Comparison of ENCODE assay signal across 21 cellular contexts in the genomic region with DNA sequence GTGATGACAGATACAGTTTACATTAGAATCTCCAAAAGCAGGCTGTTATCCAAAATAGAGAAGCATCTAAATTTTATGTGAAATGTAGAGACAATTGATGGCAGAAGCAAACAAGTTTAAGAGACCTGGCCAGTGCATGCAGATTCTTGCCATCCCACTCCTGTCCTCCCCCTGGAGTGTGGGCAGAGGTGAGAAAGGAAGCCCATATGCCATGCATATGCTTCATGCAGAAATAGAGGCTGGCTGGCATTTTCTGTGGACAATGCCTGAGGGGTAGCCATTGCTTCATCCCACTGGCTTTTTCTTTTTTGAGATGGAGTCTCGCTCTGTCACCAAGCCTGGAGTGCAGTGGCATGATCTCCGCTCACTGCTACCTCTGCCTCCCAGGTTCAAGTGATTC.
DNase-seq lines count a peak whose midpoint lies in the region; TF ChIP-seq lines count a peak whose summit lies in the region.
"Had no signal": no experiment of that assay in that cellular context is flagged by ENCODE, and none has a peak within 500 bp of the region (broad histone marks: within the 10 kb centered on the region; RNA-seq: fewer than 3 reads in every experiment).

No MANE protein-coding gene starts in this region.

- POLR2A ChIA-PET in CD4-positive, alpha-beta memory T cell (lab: Charles Lee; ENCODE audit: partially characterized antibody) = no interaction called here

- H3K27me3 ChIP-seq in dorsolateral prefrontal cortex = peaks cover 0 to 8% (median 0%) of the 10 kb centered on the region in 45 donors
- H3K27me3 ChIP-seq in CD4-positive, alpha-beta memory T cell (ENCODE audit: insufficient read depth, low read length) = no peaks in the 10 kb centered on the region
- H3K27me3 ChIP-seq: BLaER1 had no signal

- H3K4me1 ChIP-seq in CD4-positive, alpha-beta memory T cell (ENCODE audit: insufficient read depth, low read length) = no peaks in the 10 kb centered on the region
- H3K4me1 ChIP-seq: A549, HAP-1 had no signal

- no peaks in the 10 kb centered on the region for H3K9me3 ChIP-seq in CD4-positive, alpha-beta memory T cell (ENCODE audit: control insufficient read depth in 1 of 2, low read length in 2 of 2)
- H3K9me3 ChIP-seq: A549, BLaER1, HAP-1 had no signal

- peak overlapping the region in 24 of 59 donors; percentile 3 to 79 (median 40) for H3K27ac ChIP-seq in dorsolateral prefrontal cortex
- no peak overlapping the region for H3K27ac ChIP-seq in CD4-positive, alpha-beta memory T cell (ENCODE audit: low read depth, low read length)
- H3K27ac ChIP-seq: 22Rv1, A549, BLaER1, C4-2B had no signal

- no peak for TF ChIP-seq CTCF in dorsolateral prefrontal cortex (IDR thresholded peaks at IDR 0.05 in 54 of 56, conservative IDR thresholded peaks at IDR 0.05 in 2 of 56; ENCODE audit: low read depth in 1 of 56, partially characterized antibody in 56 of 56)

- CTCF ChIA-PET in CD4-positive, alpha-beta memory T cell (lab: Charles Lee; ENCODE audit: partially characterized antibody) = no interaction called here

- no peak overlapping the region for H3K4me3 Mint-ChIP-seq in CD4-positive, alpha-beta memory T cell
- H3K4me3 Mint-ChIP-seq: B cell; CD4-positive, CD25-positive, alpha-beta regulatory T cell; CD8-positive, alpha-beta memory T cell; HFFc6 had no signal

- peaks cover 3 to 12% (median 8%) of the 10 kb centered on the region in 8 donors for H3K9me3 Mint-ChIP-seq in CD4-positive, alpha-beta memory T cell

- peak; percentile 12 for DNase-seq in Ammon's horn (ENCODE audit: low spot score)
- peak in 9 of 10 donors; percentile 4 to 73 (median 47) for DNase-seq in dorsolateral prefrontal cortex
- DNase-seq in middle frontal gyrus (ENCODE audit: extremely low spot score, low spot score) = peak; percentile 51
- no peak for DNase-seq in AG20443 (ENCODE audit: low spot score)
- DNase-seq in SKM-1 (lab: John Stamatoyannopoulos, UW; ENCODE audit: unreplicated experiment) = no peak
- no peak for DNase-seq in CD4-positive, alpha-beta memory T cell
- DNase-seq: ACHN; CD4-positive, CD25-positive, alpha-beta regulatory T cell; CD8-positive, alpha-beta memory T cell; DMS 273 treated with DMSO at 0.1 percent for 48 hours; DMS79; EL; GF-D8; GOT3; HFFc6 had no signal

- H3K27me3 Mint-ChIP-seq in CD4-positive, alpha-beta memory T cell = no peaks in the 10 kb centered on the region
- H3K27me3 Mint-ChIP-seq: B cell; CD4-positive, CD25-positive, alpha-beta regulatory T cell; CD8-positive, alpha-beta memory T cell had no signal

- no peak overlapping the region for H3K27ac Mint-ChIP-seq in CD4-positive, alpha-beta memory T cell
- H3K27ac Mint-ChIP-seq: B cell; CD4-positive, CD25-positive, alpha-beta regulatory T cell; CD8-positive, alpha-beta memory T cell; HFFc6 had no signal

- no peak overlapping the region for H3K4me3 ChIP-seq in dorsolateral prefrontal cortex
- H3K4me3 ChIP-seq in CD4-positive, alpha-beta memory T cell (ENCODE audit: low read length in 2 of 2) = no peak overlapping the region
- H3K4me3 ChIP-seq: A549, BLaER1, HAP-1 had no signal

- intact Hi-C loops in dorsolateral prefrontal cortex (cut with DNase I) = no loop called here
- intact Hi-C loops in CD4-positive, alpha-beta memory T cell (cut with micrococcal nuclease) = no loop called here

- no peaks in the 10 kb centered on the region for H3K36me3 ChIP-seq in CD4-positive, alpha-beta memory T cell (ENCODE audit: insufficient read depth, low read length)
- H3K36me3 ChIP-seq: BLaER1, HAP-1 had no signal

- no peaks in the 10 kb centered on the region for H3K36me3 Mint-ChIP-seq in CD4-positive, alpha-beta memory T cell
- H3K36me3 Mint-ChIP-seq: CD4-positive, CD25-positive, alpha-beta regulatory T cell; CD8-positive, alpha-beta memory T cell had no signal

- H3K4me1 Mint-ChIP-seq in CD4-positive, alpha-beta memory T cell = no peaks in the 10 kb centered on the region
- H3K4me1 Mint-ChIP-seq: B cell; CD4-positive, CD25-positive, alpha-beta regulatory T cell; CD8-positive, alpha-beta memory T cell had no signal

Comparison
In these comparisons a context has a peak if more than half of its experiments do, and no peak if none do; other contexts are left out.
1. DNase-seq: peak in Ammon's horn (single experiment), dorsolateral prefrontal cortex (9 of 10) and middle frontal gyrus (single experiment); none in AG20443 (single experiment), SKM-1 (single experiment) and CD4-positive, alpha-beta memory T cell (0 of 5).